8 cellular contexts compared by ENCODE assay signal in the genomic region with DNA sequence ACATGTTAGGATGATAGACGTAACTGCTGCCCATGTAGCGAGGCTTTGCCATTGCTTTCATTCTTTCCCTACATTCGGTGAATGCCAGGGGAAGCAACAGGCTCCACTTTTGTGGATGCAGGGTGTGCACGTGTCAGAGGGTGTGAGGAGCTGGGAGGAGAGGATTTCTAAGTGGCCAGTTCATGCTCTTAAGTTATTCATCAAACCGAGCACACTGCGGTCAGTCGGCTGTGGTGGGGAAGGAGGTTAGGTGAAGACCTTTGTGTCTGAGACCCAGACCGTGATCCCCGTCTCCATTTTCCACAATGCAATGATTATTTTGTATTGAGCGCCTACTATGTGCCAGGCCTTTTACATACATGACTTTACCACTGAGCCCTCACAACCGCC.
A peak's percentile ranks its signal among the peaks of the same experiment; 100 is the strongest.
DNase-seq lines count a peak whose midpoint lies in the region; TF ChIP-seq lines count a peak whose summit lies in the region.

No MANE protein-coding gene starts in this region.

- H3K4me3 ChIP-seq in Peyer's patch (peak overlapping the region; percentile 53 to 79 (median 76)), prostate gland (peak overlapping the region; percentile 83 to 84)

- peaks cover 0 to 15% (median 4%) of the 10 kb centered on the region in 4 donors for H3K4me1 ChIP-seq in Peyer's patch
- H3K4me1 ChIP-seq in prostate gland (replicated peaks) = no peaks in the 10 kb centered on the region

- TF ChIP-seq CTCF in Peyer's patch (IDR thresholded peaks at IDR 0.05) (no peak), prostate gland (IDR thresholded peaks at IDR 0.05) (no peak)

- DNase-seq in DMS53 treated with DMSO at 0.1 percent for 48 hours (lab: John Stamatoyannopoulos, UW; ENCODE audit: unreplicated experiment) = peak; percentile 22
- DNase-seq in Peyer's patch = no peak
- DNase-seq in glomerular visceral epithelial cell (ENCODE audit: extremely low spot score) = peak; percentile 27
- no peak for DNase-seq in prostate gland (ENCODE audit: low spot score)
- DNase-seq in NCI-H510A treated with DMSO at 0.1 percent for 48 hours (lab: John Stamatoyannopoulos, UW) = no peak
- no peak for DNase-seq in hepatic stellate cell (ENCODE audit: low spot score)
- DNase-seq in NCI-H1105 (lab: John Stamatoyannopoulos, UW) = no peak
- DNase-seq in NCI-H1048 (lab: John Stamatoyannopoulos, UW) = no peak

- TF ChIP-seq POLR2A in Peyer's patch (IDR thresholded peaks at IDR 0.05) (no peak), prostate gland (IDR thresholded peaks at IDR 0.05) (no peak)

- intact Hi-C loops in prostate gland (cut with DNase I) = loop anchor here (5.0 to 10.0 kb wide), 2 partner anchors 81 to 518 kb away; no protein-coding TSS in a partner anchor

- H3K27me3 ChIP-seq in Peyer's patch = no peaks in the 10 kb centered on the region
- H3K27me3 ChIP-seq in prostate gland (replicated peaks; ENCODE audit: insufficient read depth) = no peaks in the 10 kb centered on the region

- H3K9me3 ChIP-seq in Peyer's patch (no peaks in the 10 kb centered on the region), prostate gland (no peaks in the 10 kb centered on the region)

- H3K36me3 ChIP-seq in Peyer's patch (no peaks in the 10 kb centered on the region), prostate gland (no peaks in the 10 kb centered on the region)

- 59% methylated on average over 11 of the region's 11 CpGs for WGBS in prostate gland

- H3K27ac ChIP-seq in Peyer's patch (peak overlapping the region; percentile 60 to 99 (median 88)), prostate gland (peak overlapping the region; percentile 81 to 85)

Comparison
In these comparisons a context has a peak if more than half of its experiments do, and no peak if none do; other contexts are left out.
1. DNase-seq: peak in DMS53 treated with DMSO at 0.1 percent for 48 hours (single experiment) and glomerular visceral epithelial cell (single experiment); none in Peyer's patch (0 of 3), prostate gland (single experiment), NCI-H510A treated with DMSO at 0.1 percent for 48 hours (single experiment), hepatic stellate cell (single experiment), NCI-H1105 (single experiment) and NCI-H1048 (single experiment).